ENCODE assay signal across 20 cellular contexts in the genomic region with DNA sequence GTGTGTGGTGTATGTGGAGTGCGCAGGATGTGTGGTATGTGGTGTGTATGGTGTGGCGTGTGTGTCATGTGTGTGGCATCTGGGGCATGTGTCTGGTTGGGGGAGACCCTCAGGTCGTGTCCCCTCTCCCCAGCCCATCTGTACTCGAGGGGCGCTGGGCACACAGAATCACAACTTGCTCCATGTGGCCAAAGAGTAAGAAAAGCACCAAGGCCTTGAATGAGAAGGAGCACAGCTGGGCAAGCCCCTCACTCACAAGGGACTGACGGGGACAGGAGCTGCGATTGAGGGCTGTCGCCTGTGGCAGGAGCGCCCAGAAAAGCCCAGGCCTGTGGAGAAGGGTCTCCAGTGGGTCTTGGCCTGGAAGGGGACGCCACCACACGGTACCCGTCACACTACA.
DNase-seq lines count a peak whose midpoint lies in the region; ATAC-seq and TF ChIP-seq lines count a peak whose summit lies in the region.
"Had no signal": no experiment of that assay in that cellular context is flagged by ENCODE, and none has a peak within 500 bp of the region (broad histone marks: within the 10 kb centered on the region; RNA-seq: fewer than 3 reads in every experiment).

No MANE protein-coding gene starts in this region.

- peak; percentile 47 for DNase-seq in cardiac septum (ENCODE audit: low spot score)
- no peak for DNase-seq in left ventricle myocardium inferior
- DNase-seq in endodermal cell, result peak; percentile 28
- DNase-seq in mesenchymal stem cell, result no peak
- peak; percentile 45 to 47 for DNase-seq in suprapubic skin (ENCODE audit: low spot score in 2 of 2)
- no peak for DNase-seq in stimulated activated CD8-positive, alpha-beta memory T cell treated with anti-CD3 and anti-CD28 coated beads, Interleukin-4, amount 100 ng/mL, for 48 hours
- no peak for DNase-seq in T-helper 2 cell treated with Interferon-gamma antibody and Interleukin-4, amounts not matched to agents 5 μg/mL and 100 μg/mL, for 36 hours (ENCODE audit: low spot score)
- DNase-seq: CD4-positive, CD25-positive, alpha-beta regulatory T cell; EL; GF-D8; GOT3; NCI-H1105; NCI-H146; NCI-H2029; NCI-H345; NCI-H524 treated with DMSO at 0.1 percent for 48 hours had no signal

- no peak overlapping the region for H3K4me3 ChIP-seq in left ventricle myocardium inferior
- no peak overlapping the region for H3K4me3 ChIP-seq in endodermal cell (ENCODE audit: low read length)
- H3K4me3 ChIP-seq in mesenchymal stem cell (ENCODE audit: insufficient read depth in 1 of 2, low read depth in 1 of 2, low read length in 2 of 2), result no peak overlapping the region
- H3K4me3 ChIP-seq in suprapubic skin, result no peak overlapping the region
- H3K4me3 ChIP-seq: Peyer's patch, SJCRH30 had no signal

- H3K4me3 Mint-ChIP-seq in endodermal cell, result no peak overlapping the region
- no peak overlapping the region for H3K4me3 Mint-ChIP-seq in T-helper 2 cell treated with Interferon-gamma antibody and Interleukin-4, amounts not matched to agents 5 μg/mL and 100 μg/mL, for 36 hours
- H3K4me3 Mint-ChIP-seq: CD4-positive, CD25-positive, alpha-beta regulatory T cell had no signal

- peak overlapping the region; percentile 28 for H4K91ac ChIP-seq in mesenchymal stem cell (ENCODE audit: low read length)

- no peak overlapping the region for H3K9ac ChIP-seq in endodermal cell (ENCODE audit: extremely low read depth, low read length, poor library complexity, severe bottlenecking)
- no peak overlapping the region for H3K9ac ChIP-seq in mesenchymal stem cell (ENCODE audit: low read length)
- H3K9ac ChIP-seq: KMS-11 had no signal

- no peak for TF ChIP-seq POLR2A in suprapubic skin (IDR thresholded peaks at IDR 0.05)

- H3K27me3 Mint-ChIP-seq in endodermal cell (ENCODE audit: insufficient read depth), result no peaks in the 10 kb centered on the region
- H3K27me3 Mint-ChIP-seq in T-helper 2 cell treated with Interferon-gamma antibody and Interleukin-4, amounts not matched to agents 5 μg/mL and 100 μg/mL, for 36 hours (ENCODE audit: low read depth), result no peaks in the 10 kb centered on the region
- H3K27me3 Mint-ChIP-seq: CD4-positive, CD25-positive, alpha-beta regulatory T cell had no signal

- H3K4me1 ChIP-seq in left ventricle myocardium inferior (no peaks in the 10 kb centered on the region), endodermal cell (ENCODE audit: control insufficient read depth, insufficient read depth, low read length) (no peaks in the 10 kb centered on the region), mesenchymal stem cell (ENCODE audit: control insufficient read depth, insufficient read depth, low read depth, low read length) (peaks cover 3% of the 10 kb centered on the region), suprapubic skin (no peaks in the 10 kb centered on the region)
- H3K4me1 ChIP-seq: Peyer's patch, SJCRH30 had no signal

- H3K27me3 ChIP-seq in left ventricle myocardium inferior (ENCODE audit: low read depth) (no peaks in the 10 kb centered on the region), endodermal cell (ENCODE audit: control insufficient read depth, insufficient read depth, low read length, poor library complexity, severe bottlenecking) (no peaks in the 10 kb centered on the region), mesenchymal stem cell (ENCODE audit: control insufficient read depth in 1 of 2, insufficient read depth in 1 of 2, low read length in 2 of 2) (no peaks in the 10 kb centered on the region), suprapubic skin (no peaks in the 10 kb centered on the region)
- H3K27me3 ChIP-seq: Peyer's patch, SJCRH30 had no signal

- H3K36me3 ChIP-seq in left ventricle myocardium inferior, result peaks cover 28% of the 10 kb centered on the region
- peaks cover 21% of the 10 kb centered on the region for H3K36me3 ChIP-seq in endodermal cell (ENCODE audit: control insufficient read depth, insufficient read depth, low read length)
- peaks cover 31 to 40% of the 10 kb centered on the region in 2 experiments for H3K36me3 ChIP-seq in mesenchymal stem cell (ENCODE audit: control insufficient read depth in 1 of 2, insufficient read depth in 2 of 2, low read depth in 1 of 2, low read length in 2 of 2)
- H3K36me3 ChIP-seq in suprapubic skin, result peaks cover 22% of the 10 kb centered on the region

- TF ChIP-seq CTCF in left ventricle myocardium inferior (IDR thresholded peaks at IDR 0.05; ENCODE audit: borderline replicate concordance) (no peak), endodermal cell (conservative IDR thresholded peaks at IDR 0.05) (no peak), suprapubic skin (IDR thresholded peaks at IDR 0.05) (no peak)

- H3K9me3 Mint-ChIP-seq in endodermal cell, result no peaks in the 10 kb centered on the region
- H3K9me3 Mint-ChIP-seq in T-helper 2 cell treated with Interferon-gamma antibody and Interleukin-4, amounts not matched to agents 5 μg/mL and 100 μg/mL, for 36 hours, result no peaks in the 10 kb centered on the region
- H3K9me3 Mint-ChIP-seq: CD4-positive, CD25-positive, alpha-beta regulatory T cell had no signal

- peaks cover 5% of the 10 kb centered on the region for H3K4me1 Mint-ChIP-seq in endodermal cell
- H3K4me1 Mint-ChIP-seq in T-helper 2 cell treated with Interferon-gamma antibody and Interleukin-4, amounts not matched to agents 5 μg/mL and 100 μg/mL, for 36 hours (ENCODE audit: low read depth), result no peaks in the 10 kb centered on the region

- H3K79me1 ChIP-seq in mesenchymal stem cell (replicated peaks; ENCODE audit: low read length, poor library complexity, severe bottlenecking), result no peaks in the 10 kb centered on the region

- H3K9me3 ChIP-seq in left ventricle myocardium inferior (replicated peaks), result no peaks in the 10 kb centered on the region
- H3K9me3 ChIP-seq in endodermal cell (ENCODE audit: control insufficient read depth, low read length), result no peaks in the 10 kb centered on the region
- no peaks in the 10 kb centered on the region for H3K9me3 ChIP-seq in mesenchymal stem cell (ENCODE audit: control insufficient read depth, low read length)
- no peaks in the 10 kb centered on the region for H3K9me3 ChIP-seq in suprapubic skin
- H3K9me3 ChIP-seq: Peyer's patch, SJCRH30 had no signal

- peak overlapping the region; percentile 18 for H3K27ac Mint-ChIP-seq in endodermal cell
- no peak overlapping the region for H3K27ac Mint-ChIP-seq in T-helper 2 cell treated with Interferon-gamma antibody and Interleukin-4, amounts not matched to agents 5 μg/mL and 100 μg/mL, for 36 hours
- H3K27ac Mint-ChIP-seq: CD4-positive, CD25-positive, alpha-beta regulatory T cell had no signal

- no peak overlapping the region for H2AK5ac ChIP-seq in mesenchymal stem cell (ENCODE audit: low read length, severe bottlenecking)

- H3K27ac ChIP-seq in left ventricle myocardium inferior (replicated peaks) (no peak overlapping the region), endodermal cell (ENCODE audit: low read depth, low read length) (peak overlapping the region; percentile 2), mesenchymal stem cell (ENCODE audit: low read length, poor library complexity, severe bottlenecking) (no peak overlapping the region), suprapubic skin (no peak overlapping the region)
- H3K27ac ChIP-seq: KMS-11, Peyer's patch, SJCRH30 had no signal

- H2BK120ac ChIP-seq in mesenchymal stem cell (ENCODE audit: low read depth, low read length), result no peak overlapping the region

- no peak overlapping the region for H2BK15ac ChIP-seq in mesenchymal stem cell (ENCODE audit: low read depth, poor library complexity, severe bottlenecking)

- H2AFZ ChIP-seq in mesenchymal stem cell (ENCODE audit: low read depth, low read length), result no peak overlapping the region

- no peak overlapping the region for H3K4ac ChIP-seq in mesenchymal stem cell (ENCODE audit: low read depth in 1 of 2, low read length in 2 of 2)

- TF ChIP-seq EP300 in suprapubic skin (IDR thresholded peaks at IDR 0.05), result no peak

- H2BK12ac ChIP-seq in mesenchymal stem cell (ENCODE audit: low read length in 2 of 2), result no peak overlapping the region

- intact Hi-C loops in cardiac septum (cut with DNase I), result no loop called here
- intact Hi-C loops in left ventricle myocardium inferior (cut with micrococcal nuclease), result no loop called here

- WGBS in endodermal cell (ENCODE audit: insufficient coverage in 1 of 2, insufficient read length in 1 of 2), 2 experiments, result 92 to 94% methylated on average over 3 to 12 of the region's 12 CpGs
- 95% methylated on average over 12 of the region's 12 CpGs for WGBS in mesenchymal stem cell
- WGBS in suprapubic skin, result 88% methylated on average over 12 of the region's 12 CpGs

- no peak overlapping the region for H2BK5ac ChIP-seq in mesenchymal stem cell (ENCODE audit: low read depth, low read length, poor library complexity, severe bottlenecking)

- H3K36me3 Mint-ChIP-seq in endodermal cell (ENCODE audit: low read depth), result peaks cover 6% of the 10 kb centered on the region
- no peaks in the 10 kb centered on the region for H3K36me3 Mint-ChIP-seq in T-helper 2 cell treated with Interferon-gamma antibody and Interleukin-4, amounts not matched to agents 5 μg/mL and 100 μg/mL, for 36 hours (ENCODE audit: low read depth)

- no peak overlapping the region for H3K14ac ChIP-seq in mesenchymal stem cell (ENCODE audit: low read length in 2 of 2)

- no peak overlapping the region for H3K18ac ChIP-seq in mesenchymal stem cell (ENCODE audit: low read depth in 1 of 2, low read length in 2 of 2)

- no peak overlapping the region for H4K8ac ChIP-seq in mesenchymal stem cell (ENCODE audit: low read length)

- H3K23ac ChIP-seq in mesenchymal stem cell (ENCODE audit: low read length in 2 of 2), result no peak overlapping the region

- no peak for ATAC-seq in HG03378 (IDR thresholded peaks at IDR 0.05; ENCODE audit: unreplicated experiment)

- H3K4me2 ChIP-seq in mesenchymal stem cell (ENCODE audit: low read length, poor library complexity, severe bottlenecking), result no peak overlapping the region
- H3K4me2 ChIP-seq: KMS-11 had no signal

Comparison
In these comparisons a context has a peak if more than half of its experiments do, and no peak if none do; other contexts are left out.
1. DNase-seq: peak in cardiac septum (single experiment), endodermal cell (single experiment) and suprapubic skin (2 of 2); none in left ventricle myocardium inferior (single experiment), mesenchymal stem cell (single experiment), stimulated activated CD8-positive, alpha-beta memory T cell treated with anti-CD3 and anti-CD28 coated beads, Interleukin-4, amount 100 ng/mL, for 48 hours (single experiment) and T-helper 2 cell treated with Interferon-gamma antibody and Interleukin-4, amounts not matched to agents 5 μg/mL and 100 μg/mL, for 36 hours (single experiment).